26 cellular contexts compared by ENCODE assay signal in the genomic region with DNA sequence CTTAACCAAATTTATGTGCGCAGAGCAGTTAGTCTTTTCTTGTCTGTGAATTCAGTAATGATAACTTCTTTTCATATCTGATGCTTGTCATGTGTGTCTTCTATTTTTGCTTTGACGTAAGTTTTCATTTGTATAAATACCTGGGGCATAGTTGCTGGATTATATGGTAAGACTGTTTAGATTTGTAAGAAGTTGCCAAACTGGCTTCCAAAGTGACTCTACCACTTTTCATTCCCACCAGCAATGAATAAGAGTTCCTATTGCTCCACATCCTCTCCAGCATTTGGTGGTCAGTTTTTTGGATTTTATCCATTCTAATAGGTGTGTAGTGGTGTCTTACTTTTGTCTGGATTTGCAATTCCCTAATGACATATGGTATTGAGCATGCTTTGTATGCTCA. TPM values are rescaled to one million over a fixed set of nuclear protein-coding genes. Genes with fewer than 3 reads are reported as not detected.
"Had no signal": no experiment of that assay in that cellular context is flagged by ENCODE, and none has a peak within 500 bp of the region (broad histone marks: within the 10 kb centered on the region; RNA-seq: fewer than 3 reads in every experiment).

No MANE protein-coding gene starts in this region.

- H3K27me3 ChIP-seq: SJSA1 had no signal

- H3K27ac ChIP-seq: SJSA1 had no signal

- DNase-seq: activated B cell treated with CpG ODN at 0.5 μM for 24 hours; activated CD4-positive, alpha-beta T cell treated with anti-CD3 and anti-CD28 coated beads for 1 hour; activated CD4-positive, alpha-beta T cell treated with anti-CD3 and anti-CD28 coated beads, Interleukin-2, amount 10 ng/mL, durations not matched to agents 24 days and 14 days; activated CD4-positive, alpha-beta T cell treated with anti-CD3 and anti-CD28 coated beads, Interleukin-2, amount 50 U/mL, for 48 hours; activated CD8-positive, alpha-beta memory T cell treated with anti-CD3 and anti-CD28 coated beads, Interleukin-2, amount 10 ng/mL, durations not matched to agents 7 days and 5 days; activated effector memory CD4-positive, alpha-beta T cell treated with Interleukin-2 at 50 U/mL for 16 hours; activated naive CD4-positive, alpha-beta T cell; activated T-cell treated with anti-CD3 and anti-CD28 coated beads, Interleukin-2, amount 50 U/mL, for 24 hours; amniotic stem cell; KG1; NCI-H1092 treated with DMSO at 0.1 percent for 48 hours; NCI-H1436; NCI-H1694 treated with DMSO at 0.1 percent for 48 hours; NCI-H2029 treated with DMSO at 0.1 percent for 48 hours; NCI-H345; NCI-H510A; NCI-H526 treated with DMSO at 0.1 percent for 48 hours; NK-92 treated with Interleukin-12 subunit alpha and Interleukin-12 subunit beta, amount 100 ng/mL, for 24 hours; SHP77; T-helper 2 cell; T1000 had no signal

- H3K4me3 ChIP-seq: SJSA1 had no signal

- H3K4me1 ChIP-seq: SJSA1 had no signal

- ATAC-seq: activated CD8-positive, alpha-beta memory T cell treated with anti-CD3 and anti-CD28 coated beads, Interleukin-2, amount 10 ng/mL, durations not matched to agents 7 days and 5 days; SK-N-SH treated with all-trans-retinoic acid at 6 μM for 48 hours had no signal

RNA-seq across cellular contexts. Expression of gene ANHX, which starts 45.5 kb away (rescaled TPM):
- total RNA-seq: activated B cell treated with CpG ODN at 0.5 μM for 24 hours; activated CD4-positive, alpha-beta T cell treated with anti-CD3 and anti-CD28 coated beads, Interleukin-2, amount 10 ng/mL, durations not matched to agents 24 days and 14 days; activated CD8-positive, alpha-beta memory T cell treated with anti-CD3 and anti-CD28 coated beads, Interleukin-2, amount 10 ng/mL, durations not matched to agents 7 days and 5 days; activated T-helper 1 cell treated with anti-CD3 and anti-CD28 coated beads, Interleukin-12 subunit alpha, Interleukin-12 subunit beta, Interleukin-2, Interleukin-4 antibody, amounts not matched to agents 30 ng/mL and 10 ng/mL and 1 ng/mL, durations not matched to agents 14 hours and 24 hours and 36 hours; astrocyte; MCF 10A; SJSA1 had no signal
